ENCODE assay signal across 27 cellular contexts in genomic region chr6:169780571-169781091, GRCh38. TPM values are rescaled to one million over a fixed set of nuclear protein-coding genes. Genes with fewer than 3 reads are reported as not detected.
DNase-seq lines count a peak whose midpoint lies in the region; ATAC-seq, FAIRE-seq and TF ChIP-seq lines count a peak whose summit lies in the region.
"Had no signal": no experiment of that assay in that cellular context is flagged by ENCODE, and none has a peak within 500 bp of the region (broad histone marks: within the 10 kb centered on the region; RNA-seq: fewer than 3 reads in every experiment).

No MANE protein-coding gene starts in this region.

- no peaks in the 10 kb centered on the region for H3K4me1 ChIP-seq in colonic mucosa
- H3K4me1 ChIP-seq: A549, upper lobe of right lung had no signal

- DNase-seq in AG08396 (ENCODE audit: low spot score) = peak; percentile 29
- peak; percentile 80 for DNase-seq in M059J (ENCODE audit: low read depth)
- peak; percentile 15 for DNase-seq in colonic mucosa
- DNase-seq in left lobe of liver (ENCODE audit: low spot score) = peak; percentile 37
- no peak for DNase-seq in COLO829 (ENCODE audit: low spot score)
- DNase-seq in NOMO-1 (lab: John Stamatoyannopoulos, UW; ENCODE audit: unreplicated experiment in 2 of 2) = no peak
- no peak for DNase-seq in NCI-H1930 (lab: John Stamatoyannopoulos, UW)
- DNase-seq in RCC 7860 (ENCODE audit: low spot score) = no peak
- DNase-seq: activated CD4-positive, alpha-beta T cell treated with anti-CD3 and anti-CD28 coated beads for 1 hour; activated CD8-positive, alpha-beta T cell treated with anti-CD3 and anti-CD28 coated beads, Interleukin-2, amount 10 ng/mL, durations not matched to agents 7 days and 5 days; activated T-cell treated with anti-CD3 and anti-CD28 coated beads, Interleukin-2, amount 50 U/mL, for 24 hours; C1 segment of cervical spinal cord; effector memory CD4-positive, alpha-beta T cell; glutamatergic neuron; Kasumi-1; mesendoderm; naive B cell; NCI-H1092; NCI-H2029 treated with DMSO at 0.1 percent for 48 hours; NCI-H82; SHP77 treated with DMSO at 0.1 percent for 48 hours; T-helper 1 cell; upper lobe of right lung had no signal

- H3K36me3 ChIP-seq in colonic mucosa = no peaks in the 10 kb centered on the region

- intact Hi-C loops in colonic mucosa (cut with DNase I) = no loop called here

- no peak for ATAC-seq in left lobe of liver
- ATAC-seq: A549; activated CD8-positive, alpha-beta T cell treated with anti-CD3 and anti-CD28 coated beads, Interleukin-2, amount 10 ng/mL, durations not matched to agents 7 days and 5 days; HCT116; upper lobe of right lung had no signal

- no peaks in the 10 kb centered on the region for H3K9me3 ChIP-seq in colonic mucosa
- H3K9me3 ChIP-seq: A549, upper lobe of right lung had no signal

- no peaks in the 10 kb centered on the region for H3K27me3 ChIP-seq in colonic mucosa
- H3K27me3 ChIP-seq: upper lobe of right lung had no signal

- no peak for TF ChIP-seq CTCF in colonic mucosa (IDR thresholded peaks at IDR 0.05)

- H3K4me3 ChIP-seq in colonic mucosa = no peak overlapping the region
- H3K4me3 ChIP-seq: A549, upper lobe of right lung had no signal

- no peak overlapping the region for H3K27ac ChIP-seq in colonic mucosa
- H3K27ac ChIP-seq: A549, upper lobe of right lung had no signal

- no peak for FAIRE-seq in RCC 7860 (lab: Jason Lieb, UNC)
- FAIRE-seq: A549, GM18507, TTC549 had no signal

- H3K9ac ChIP-seq in colonic mucosa (ENCODE audit: low read depth in 2 of 2, low read length in 2 of 2) = no peak overlapping the region

RNA-seq across cellular contexts. Expression of gene ERMARD, which starts 29.2 kb away (rescaled TPM):
- 9.1 and 9.5 TPM in 2 replicates for total RNA-seq in M059J (2014; rRNA removed; shearing (Covaris generic))
- total RNA-seq in colonic mucosa (10 to 100 TPM; 14.2 to 15.7 TPM), left lobe of liver (16.3 TPM)

RNA-seq across cellular contexts. Expression of gene DYNLT2, which starts 29.3 kb away (rescaled TPM):
- 0.76 and 1.1 TPM in 2 replicates for total RNA-seq in M059J (2014; rRNA removed; shearing (Covaris generic))
- total RNA-seq in colonic mucosa = 1 to 10 TPM; 1.4 to 2.2 TPM
- 0.60 TPM for total RNA-seq in left lobe of liver

RNA-seq across cellular contexts. Expression of gene PHF10, which starts 56.3 kb away (rescaled TPM):
- total RNA-seq in M059J (2014; rRNA removed; shearing (Covaris generic)) = 24.6 and 32.7 TPM in 2 replicates
- total RNA-seq in colonic mucosa = 10 to 100 TPM; 37.5 to 39.6 TPM
- total RNA-seq in left lobe of liver = 19.6 TPM

Comparison
In these comparisons a context has a peak if more than half of its experiments do, and no peak if none do; other contexts are left out.
1. DNase-seq: peak in AG08396 (single experiment), M059J (single experiment), colonic mucosa (single experiment) and left lobe of liver (single experiment); none in COLO829 (single experiment), NOMO-1 (0 of 2), NCI-H1930 (0 of 2) and RCC 7860 (single experiment).